Comparison of ENCODE assay signal across 8 cellular contexts in the genomic region with DNA sequence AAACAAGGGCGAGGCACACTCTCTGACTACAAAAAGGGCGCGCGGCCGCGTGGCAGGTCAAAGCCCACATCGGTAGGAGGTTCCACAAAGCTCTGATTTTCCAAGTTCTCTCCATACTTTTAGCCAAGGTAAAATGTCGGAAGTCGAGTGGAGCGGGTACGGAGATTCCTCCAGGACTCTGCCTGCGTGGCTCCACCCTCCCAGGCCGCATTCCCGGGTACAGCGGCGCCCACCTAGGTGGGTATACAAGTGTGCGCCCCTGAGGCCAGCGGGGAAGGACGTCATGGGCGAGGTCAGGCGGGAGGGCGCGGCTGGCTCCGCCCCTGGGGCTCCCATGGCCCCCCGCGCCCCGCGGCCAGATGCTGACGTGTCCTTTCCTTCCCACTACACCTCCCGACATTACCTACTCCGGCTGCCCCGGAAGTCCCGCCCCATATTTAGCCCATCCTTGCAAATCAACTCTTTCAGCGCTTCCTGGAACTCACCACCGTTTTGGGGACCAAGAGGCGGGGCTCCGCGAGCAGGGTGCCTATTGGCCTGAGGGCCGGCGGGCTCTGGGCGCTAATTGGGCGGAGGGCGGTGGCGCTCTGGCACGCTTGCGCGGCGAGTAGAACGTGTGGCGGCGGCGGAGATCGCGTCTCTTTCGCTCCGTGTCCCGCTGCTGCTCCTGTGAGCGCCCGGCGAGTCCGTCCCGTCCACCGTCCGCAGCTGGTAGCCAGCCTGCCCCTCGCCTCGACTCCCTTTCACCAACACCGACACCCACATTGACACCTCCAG.
A peak's percentile ranks its signal among the peaks of the same experiment; 100 is the strongest.
DNase-seq lines count a peak whose midpoint lies in the region; ATAC-seq and TF ChIP-seq lines count a peak whose summit lies in the region.

A gene (plus strand): TSS at position 639 of the 777 bp plus-strand sequence. CDS start 180 bp downstream, outside the sequence.

- no peak within 1 kb of the TSS for H3K4me3 Mint-ChIP-seq in central memory CD8-positive, alpha-beta T cell

- no peak for TF ChIP-seq CTCF in AG09309 (IDR thresholded peaks at IDR 0.05; ENCODE audit: control insufficient read depth, insufficient read depth, low read depth, low read length, missing control alignments)

- H3K27me3 Mint-ChIP-seq in central memory CD8-positive, alpha-beta T cell: no peaks in the 10 kb centered on the region

- H3K4me1 Mint-ChIP-seq in central memory CD8-positive, alpha-beta T cell: peaks cover 50% of the 10 kb centered on the region

- peak within 1 kb of the TSS; percentile 100 for H3K4me3 ChIP-seq in AG09309 (ENCODE audit: control insufficient read depth, low read depth, low read length)

- H3K27ac Mint-ChIP-seq in central memory CD8-positive, alpha-beta T cell (ENCODE audit: low read depth): peak within 1 kb of the TSS; percentile 98

- peak; percentile 94 for DNase-seq in AG09309 (ENCODE audit: low read depth)
- peak; percentile 86 to 96 for DNase-seq in NCI-H446 (lab: John Stamatoyannopoulos, UW)
- peak; percentile 98 for DNase-seq in activated CD4-positive, CD25-positive, alpha-beta regulatory T cell treated with anti-CD3 and anti-CD28 coated beads, Interleukin-2, amount 50 U/mL, for 16 hours (ENCODE audit: low read depth, low spot score)
- DNase-seq in central memory CD8-positive, alpha-beta T cell (ENCODE audit: low spot score in 2 of 2): peak; percentile 93 to 96
- peak; percentile 99 for DNase-seq in inferior parietal cortex (ENCODE audit: extremely low spot score)
- DNase-seq in stimulated activated CD4-positive, alpha-beta T cell treated with anti-CD3 and anti-CD28 coated beads, Interleukin-12 subunit alpha, Interleukin-12 subunit beta, amount 100 ng/mL, for 24 hours (ENCODE audit: low read depth in 2 of 2): peak; percentile 98 to 99

- H3K36me3 Mint-ChIP-seq in central memory CD8-positive, alpha-beta T cell (ENCODE audit: insufficient read depth): peaks cover 9% of the 10 kb centered on the region

- peak; percentile 91 for ATAC-seq in GM19025 (IDR thresholded peaks at IDR 0.05; ENCODE audit: low read depth, unreplicated experiment)
- peak; percentile 94 for ATAC-seq in HG03342 (IDR thresholded peaks at IDR 0.05; ENCODE audit: unreplicated experiment)
- ATAC-seq in central memory CD8-positive, alpha-beta T cell (replicated peaks; ENCODE audit: extremely low read depth, poor library complexity, severe bottlenecking): peak; percentile 96

- no peaks in the 10 kb centered on the region for H3K9me3 Mint-ChIP-seq in central memory CD8-positive, alpha-beta T cell

Comparison
In these comparisons a context has a peak if more than half of its experiments do, and no peak if none do; other contexts are left out.
1. Peak in every context shown above with its lines: DNase-seq, ATAC-seq and H3K4me3 ChIP-seq.